ENCODE assay signal across 12 cellular contexts in the genomic region with DNA sequence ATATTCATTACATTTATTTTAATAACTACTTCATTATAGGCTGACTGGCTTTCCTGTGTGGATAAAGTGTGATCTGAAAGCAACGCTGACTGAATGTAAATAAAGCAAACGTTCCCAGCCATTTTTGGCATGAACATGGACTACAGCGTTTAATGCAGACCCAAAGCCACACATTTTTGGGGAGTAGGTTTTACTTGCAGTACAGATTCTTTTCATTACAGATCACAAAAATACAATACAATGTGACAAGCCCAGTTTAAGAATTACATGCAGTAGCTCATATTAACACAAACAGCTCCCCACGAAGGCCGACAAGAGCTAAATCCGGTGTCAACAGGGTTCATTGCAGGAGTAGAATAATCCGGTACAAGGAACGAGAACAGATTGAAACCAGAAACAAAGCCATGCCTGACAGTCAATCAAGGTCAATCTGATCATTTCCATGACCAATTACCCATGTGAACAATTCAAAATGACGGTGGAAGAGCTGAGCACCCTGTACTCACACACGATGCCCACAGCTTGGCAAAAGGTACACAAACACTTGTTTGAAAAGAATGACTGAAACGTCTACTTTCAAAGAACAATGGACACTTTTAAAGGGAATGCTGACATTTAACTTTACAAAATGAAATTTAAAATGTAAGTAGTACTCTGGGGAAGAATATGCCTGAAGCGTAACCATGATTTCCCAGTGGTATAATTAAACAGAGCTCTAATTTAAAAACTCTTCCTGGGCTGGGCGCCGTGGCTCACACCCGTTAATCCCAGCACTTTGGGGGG. TPM values are rescaled to one million over a fixed set of nuclear protein-coding genes. Genes with fewer than 3 reads are reported as not detected.
A peak's percentile ranks its signal among the peaks of the same experiment; 100 is the strongest.
DNase-seq lines count a peak whose midpoint lies in the region; ATAC-seq and TF ChIP-seq lines count a peak whose summit lies in the region.
"Had no signal": no experiment of that assay in that cellular context is flagged by ENCODE, and none has a peak within 500 bp of the region (broad histone marks: within the 10 kb centered on the region; RNA-seq: fewer than 3 reads in every experiment).

No MANE protein-coding gene starts in this region.

- WGBS in heart left ventricle, 4 donors: 50 to 68% (median 55%) methylated on average over 15 of the region's 15 CpGs

- H3F3A ChIP-seq in neural cell (ENCODE audit: insufficient read depth, low read length, poor library complexity, severe bottlenecking): no peaks in the 10 kb centered on the region

- H3K4me1 ChIP-seq in heart left ventricle (peaks cover 3 to 97% (median 60%) of the 10 kb centered on the region in 12 donors), uterus (peaks cover 22 to 23% of the 10 kb centered on the region in 2 donors)

- no peaks in the 10 kb centered on the region for H3K9me2 ChIP-seq in neural cell (ENCODE audit: insufficient read depth, low read length)

- H3K9me3 ChIP-seq in heart left ventricle (no peaks in the 10 kb centered on the region), neural cell (ENCODE audit: low read length) (no peaks in the 10 kb centered on the region), uterus (no peaks in the 10 kb centered on the region)
- H3K9me3 ChIP-seq: Peyer's patch had no signal

- H2AFZ ChIP-seq in neural cell (ENCODE audit: low read depth, low read length): no peak overlapping the region

- no peak for TF ChIP-seq RAD21 in neural cell (conservative IDR thresholded peaks at IDR 0.05)

- H4K20me1 ChIP-seq in neural cell (ENCODE audit: insufficient read depth): no peaks in the 10 kb centered on the region

- ATAC-seq in heart left ventricle (no peak), Right ventricle myocardium inferior (no peak), HG02798 (IDR thresholded peaks at IDR 0.05; ENCODE audit: poor library complexity, unreplicated experiment) (no peak), HG03565 (IDR thresholded peaks at IDR 0.05; ENCODE audit: unreplicated experiment) (no peak), GM21576 (IDR thresholded peaks at IDR 0.05; ENCODE audit: unreplicated experiment) (no peak)

- DNase-seq in heart left ventricle (no peak), Right ventricle myocardium inferior (ENCODE audit: missing footprints) (no peak), uterus (no peak)
- DNase-seq: activated CD4-positive, alpha-beta memory T cell treated with anti-CD3 and anti-CD28 coated beads for 36 hours; erythroblast; Peyer's patch; T-helper 2 cell had no signal

- H3K9ac ChIP-seq in neural cell (ENCODE audit: low read length): peak overlapping the region; percentile 18

- TF ChIP-seq POLR2A in heart left ventricle (IDR thresholded peaks at IDR 0.05) (no peak), uterus (IDR thresholded peaks at IDR 0.05) (no peak)

- H3K4me2 ChIP-seq in neural cell (ENCODE audit: low read length): no peak overlapping the region

- intact Hi-C loops in heart left ventricle (cut with DNase I) (loop anchor here in 1 of 10 donors (10.0 kb wide), 1 partner anchor 1028 kb away; no protein-coding TSS in a partner anchor), Right ventricle myocardium inferior (cut with DNase I) (no loop called here), uterus (cut with DNase I; ENCODE audit: low total_unique reads) (no loop called here)

- H3K36me3 ChIP-seq in heart left ventricle (peaks cover 0 to 44% (median 28%) of the 10 kb centered on the region in 9 donors), neural cell (ENCODE audit: insufficient read depth, low read length) (peaks cover 6% of the 10 kb centered on the region), uterus (no peaks in the 10 kb centered on the region)

- no peak for TF ChIP-seq EP300 in neural cell (conservative IDR thresholded peaks at IDR 0.05; ENCODE audit: poor library complexity, severe bottlenecking)

- TF ChIP-seq CTCF in heart left ventricle (IDR thresholded peaks at IDR 0.05) (no peak), neural cell (IDR thresholded peaks at IDR 0.05; ENCODE audit: poor library complexity, severe bottlenecking) (no peak), uterus (IDR thresholded peaks at IDR 0.05) (no peak)

- H3K27ac ChIP-seq in heart left ventricle (peak overlapping the region in 9 of 12 donors; percentile 17 to 94 (median 37)), cingulate gyrus (ENCODE audit: low read depth, low read length) (peak overlapping the region; percentile 79), neural cell (ENCODE audit: low read length) (no peak overlapping the region), uterus (peak overlapping the region; percentile 64 to 80)

- H3K27me3 ChIP-seq in heart left ventricle (no peaks in the 10 kb centered on the region), neural cell (ENCODE audit: insufficient read depth, low read depth, low read length) (no peaks in the 10 kb centered on the region), uterus (no peaks in the 10 kb centered on the region)
- H3K27me3 ChIP-seq: Peyer's patch had no signal

- H3K79me2 ChIP-seq in neural cell (replicated peaks; ENCODE audit: insufficient read depth, low read length): peaks cover 44% of the 10 kb centered on the region

- no peak overlapping the region for H3K4me3 ChIP-seq in heart left ventricle
- H3K4me3 ChIP-seq in neural cell (ENCODE audit: low read length): no peak overlapping the region
- H3K4me3 ChIP-seq in uterus: no peak overlapping the region
- H3K4me3 ChIP-seq: Peyer's patch had no signal

TF ChIP-seq in neural cell, 6 proteins besides CTCF, POLR2A, EP300 and RAD21:
- TF ChIP-seq POLR2AphosphoS5 (IDR thresholded peaks at IDR 0.05): no peak
- TF ChIP-seq, protein P1, sequence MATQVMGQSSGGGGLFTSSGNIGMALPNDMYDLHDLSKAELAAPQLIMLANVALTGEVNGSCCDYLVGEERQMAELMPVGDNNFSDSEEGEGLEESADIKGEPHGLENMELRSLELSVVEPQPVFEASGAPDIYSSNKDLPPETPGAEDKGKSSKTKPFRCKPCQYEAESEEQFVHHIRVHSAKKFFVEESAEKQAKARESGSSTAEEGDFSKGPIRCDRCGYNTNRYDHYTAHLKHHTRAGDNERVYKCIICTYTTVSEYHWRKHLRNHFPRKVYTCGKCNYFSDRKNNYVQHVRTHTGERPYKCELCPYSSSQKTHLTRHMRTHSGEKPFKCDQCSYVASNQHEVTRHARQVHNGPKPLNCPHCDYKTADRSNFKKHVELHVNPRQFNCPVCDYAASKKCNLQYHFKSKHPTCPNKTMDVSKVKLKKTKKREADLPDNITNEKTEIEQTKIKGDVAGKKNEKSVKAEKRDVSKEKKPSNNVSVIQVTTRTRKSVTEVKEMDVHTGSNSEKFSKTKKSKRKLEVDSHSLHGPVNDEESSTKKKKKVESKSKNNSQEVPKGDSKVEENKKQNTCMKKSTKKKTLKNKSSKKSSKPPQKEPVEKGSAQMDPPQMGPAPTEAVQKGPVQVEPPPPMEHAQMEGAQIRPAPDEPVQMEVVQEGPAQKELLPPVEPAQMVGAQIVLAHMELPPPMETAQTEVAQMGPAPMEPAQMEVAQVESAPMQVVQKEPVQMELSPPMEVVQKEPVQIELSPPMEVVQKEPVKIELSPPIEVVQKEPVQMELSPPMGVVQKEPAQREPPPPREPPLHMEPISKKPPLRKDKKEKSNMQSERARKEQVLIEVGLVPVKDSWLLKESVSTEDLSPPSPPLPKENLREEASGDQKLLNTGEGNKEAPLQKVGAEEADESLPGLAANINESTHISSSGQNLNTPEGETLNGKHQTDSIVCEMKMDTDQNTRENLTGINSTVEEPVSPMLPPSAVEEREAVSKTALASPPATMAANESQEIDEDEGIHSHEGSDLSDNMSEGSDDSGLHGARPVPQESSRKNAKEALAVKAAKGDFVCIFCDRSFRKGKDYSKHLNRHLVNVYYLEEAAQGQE (IDR thresholded peaks at IDR 0.05; ENCODE audit: borderline replicate concordance): no peak
- TF ChIP-seq EZH2 (IDR thresholded peaks at IDR 0.05; ENCODE audit: borderline replicate concordance, insufficient read depth, low read length, poor library complexity, severe bottlenecking): no peak
- no peak for TF ChIP-seq SMC3 (conservative IDR thresholded peaks at IDR 0.05; ENCODE audit: poor library complexity)
- no peak for TF ChIP-seq TAF1 (IDR thresholded peaks at IDR 0.05; ENCODE audit: low read depth)
- TF ChIP-seq MXI1 (conservative IDR thresholded peaks at IDR 0.05; ENCODE audit: poor library complexity, severe bottlenecking): no peak

RNA-seq across cellular contexts. Expression of a gene that starts 5.3 kb away (rescaled TPM):
- total RNA-seq in heart left ventricle: 10 to 100 TPM; 15.0 to 22.8 (median 17.0) TPM
- 10 to 100 TPM in 1 of 2 donors, 1 to 10 TPM in 1; 4.8 to 19.1 TPM for polyA plus RNA-seq in heart left ventricle
- 16.1 TPM for total RNA-seq in Right ventricle myocardium inferior
- polyA plus RNA-seq in neural cell: 25.5 and 27.2 TPM in 2 replicates
- polyA minus RNA-seq in neural cell: 53.6 and 58.3 TPM in 2 replicates
- 10 to 100 TPM; 13.8 to 43.6 (median 33.1) TPM for total RNA-seq in uterus

RNA-seq across cellular contexts. Expression of a gene that starts 5.6 kb away (rescaled TPM):
- total RNA-seq in heart left ventricle (10 to 100 TPM; 30.6 to 66.5 (median 41.9) TPM), Right ventricle myocardium inferior (49.3 TPM), uterus (10 to 100 TPM in 3 of 4 donors, not detected in 1; 26.9 to 51.5 (median 31.6) TPM)
- polyA plus RNA-seq in heart left ventricle (100 to 1,000 TPM in 1 of 2 donors, 10 to 100 TPM in 1; 47.5 to 109 TPM), neural cell (86.5 and 169 TPM in 2 replicates)
- polyA minus RNA-seq in neural cell: 36.3 and 39.6 TPM in 2 replicates

RNA-seq across cellular contexts. Expression of a gene that starts 28.2 kb away (rescaled TPM):
- 1 to 10 TPM; 3.2 to 7.1 (median 5.1) TPM for total RNA-seq in heart left ventricle
- 10 to 100 TPM in 1 of 2 donors, 1 to 10 TPM in 1; 5.8 to 15.9 TPM for polyA plus RNA-seq in heart left ventricle
- 5.6 TPM for total RNA-seq in Right ventricle myocardium inferior
- 8.2 and 10.2 TPM in 2 replicates for polyA plus RNA-seq in neural cell
- 5.9 and 6.8 TPM in 2 replicates for polyA minus RNA-seq in neural cell
- total RNA-seq in uterus: 10 to 100 TPM in 2 of 4 donors, 1 to 10 TPM in 2; 3.6 to 26.5 (median 8.7) TPM

RNA-seq across cellular contexts. Expression of a gene that starts 34.5 kb away (rescaled TPM):
- total RNA-seq in heart left ventricle (1,000 to 10,000 TPM in 2 of 9 donors, 100 to 1,000 TPM in 7; 203 to 1,105 (median 462) TPM), Right ventricle myocardium inferior (577 TPM), uterus (100 to 1,000 TPM in 3 of 4 donors, 10 to 100 TPM in 1; 96.2 to 291 (median 218) TPM)
- polyA plus RNA-seq in heart left ventricle (1,000 to 10,000 TPM in 1 of 2 donors, 100 to 1,000 TPM in 1; 529 to 1,103 TPM), neural cell (918 and 1,148 TPM in 2 replicates)
- 398 and 444 TPM in 2 replicates for polyA minus RNA-seq in neural cell
